ENCODE assay signal across 21 cellular contexts in genomic region chr2:160868891-160869290, GRCh38.
DNase-seq lines count a peak whose midpoint lies in the region; ATAC-seq and TF ChIP-seq lines count a peak whose summit lies in the region.
"Had no signal": no experiment of that assay in that cellular context is flagged by ENCODE, and none has a peak within 500 bp of the region (broad histone marks: within the 10 kb centered on the region; RNA-seq: fewer than 3 reads in every experiment).

No MANE protein-coding gene starts in this region.

- H3K9me2 ChIP-seq in GM23248 (ENCODE audit: insufficient read depth) = no peaks in the 10 kb centered on the region; the same call in 1 of the 2 replicates

- no peaks in the 10 kb centered on the region for H3K27me3 ChIP-seq in GM23248 (replicated peaks; ENCODE audit: insufficient read depth)
- H3K27me3 ChIP-seq in foreskin keratinocyte = no peaks in the 10 kb centered on the region
- H3K27me3 ChIP-seq in smooth muscle cell (ENCODE audit: low read depth) = no peaks in the 10 kb centered on the region

- no peaks in the 10 kb centered on the region for H4K20me1 ChIP-seq in GM23248 (ENCODE audit: insufficient read depth)
- H4K20me1 ChIP-seq in smooth muscle cell (ENCODE audit: low read depth) = no peaks in the 10 kb centered on the region

- no peaks in the 10 kb centered on the region for H3K27me3 Mint-ChIP-seq in stimulated activated memory B cell treated with anti-CD40 and anti-IgM and Interleukin-4, amounts not matched to agents 10 μg/mL and 1 μg/mL and 100 μg/mL, for 72 hours

- H3K9me3 Mint-ChIP-seq in stimulated activated memory B cell treated with anti-CD40 and anti-IgM and Interleukin-4, amounts not matched to agents 10 μg/mL and 1 μg/mL and 100 μg/mL, for 72 hours = no peaks in the 10 kb centered on the region
- H3K9me3 Mint-ChIP-seq: naive thymus-derived CD8-positive, alpha-beta T cell had no signal

- no peak overlapping the region for H3K27ac Mint-ChIP-seq in stimulated activated memory B cell treated with anti-CD40 and anti-IgM and Interleukin-4, amounts not matched to agents 10 μg/mL and 1 μg/mL and 100 μg/mL, for 72 hours
- H3K27ac Mint-ChIP-seq: activated CD8-positive, alpha-beta T cell treated with anti-CD3 and anti-CD28 coated beads, Interleukin-2, amount 10 ng/mL, durations not matched to agents 7 days and 5 days; naive thymus-derived CD8-positive, alpha-beta T cell had no signal

- 62 to 67% methylated on average over 3 of the region's 3 CpGs for WGBS in GM23248 (ENCODE audit: low coverage in 1 of 2, low lambda C conversion rate in 2 of 2, missing lambda C conversion rate in 2 of 2), 2 experiments
- WGBS in smooth muscle cell (ENCODE audit: low lambda C conversion rate) = 46% methylated on average over 3 of the region's 3 CpGs

- H3K4me1 ChIP-seq in GM23248 (ENCODE audit: insufficient read depth) (peaks cover 28% of the 10 kb centered on the region), foreskin keratinocyte (no peaks in the 10 kb centered on the region), smooth muscle cell (ENCODE audit: low read depth) (no peaks in the 10 kb centered on the region)
- H3K4me1 ChIP-seq: HAP-1, psoas muscle had no signal

- H3K9me3 ChIP-seq in GM23248 (ENCODE audit: low read depth) (no peaks in the 10 kb centered on the region), smooth muscle cell (replicated peaks; ENCODE audit: low read depth) (no peaks in the 10 kb centered on the region)
- H3K9me3 ChIP-seq: HAP-1, psoas muscle, thoracic aorta had no signal

- H3F3A ChIP-seq in GM23248 (ENCODE audit: insufficient read depth) (peaks cover 23% of the 10 kb centered on the region), smooth muscle cell (ENCODE audit: low read depth) (no peaks in the 10 kb centered on the region)

- peak; percentile 36 for ATAC-seq in foreskin keratinocyte
- no peak for ATAC-seq in stimulated activated memory B cell treated with anti-CD40 and anti-IgM and Interleukin-4, amounts not matched to agents 10 μg/mL and 1 μg/mL and 100 μg/mL, for 72 hours
- ATAC-seq in GM18861 (IDR thresholded peaks at IDR 0.05; ENCODE audit: unreplicated experiment) = no peak
- ATAC-seq: activated CD8-positive, alpha-beta T cell treated with anti-CD3 and anti-CD28 coated beads, Interleukin-2, amount 10 ng/mL, durations not matched to agents 7 days and 5 days; left lobe of liver; naive thymus-derived CD8-positive, alpha-beta T cell had no signal

- peak overlapping the region; percentile 4; the same call in 1 of the 2 replicates for H2AFZ ChIP-seq in GM23248
- H2AFZ ChIP-seq in smooth muscle cell (ENCODE audit: low read depth) = peak overlapping the region; percentile 1

- H3K9ac ChIP-seq in GM23248 (no peak overlapping the region), smooth muscle cell (ENCODE audit: low read depth) (no peak overlapping the region)

- no peaks in the 10 kb centered on the region for H3K79me2 ChIP-seq in GM23248 (ENCODE audit: insufficient read depth)
- H3K79me2 ChIP-seq in smooth muscle cell (ENCODE audit: low read depth) = no peaks in the 10 kb centered on the region

- in situ Hi-C loops in GM23248 (cut with MboI) = no loop called here

- no peak overlapping the region for H3K4me3 Mint-ChIP-seq in stimulated activated memory B cell treated with anti-CD40 and anti-IgM and Interleukin-4, amounts not matched to agents 10 μg/mL and 1 μg/mL and 100 μg/mL, for 72 hours
- H3K4me3 Mint-ChIP-seq: activated CD8-positive, alpha-beta T cell treated with anti-CD3 and anti-CD28 coated beads, Interleukin-2, amount 10 ng/mL, durations not matched to agents 7 days and 5 days; naive thymus-derived CD8-positive, alpha-beta T cell had no signal

- no peaks in the 10 kb centered on the region for H3K36me3 ChIP-seq in GM23248 (ENCODE audit: low read depth)
- no peaks in the 10 kb centered on the region for H3K36me3 ChIP-seq in smooth muscle cell (ENCODE audit: low read depth)
- H3K36me3 ChIP-seq: HAP-1, thoracic aorta had no signal

- H3K36me3 Mint-ChIP-seq in stimulated activated memory B cell treated with anti-CD40 and anti-IgM and Interleukin-4, amounts not matched to agents 10 μg/mL and 1 μg/mL and 100 μg/mL, for 72 hours = no peaks in the 10 kb centered on the region
- H3K36me3 Mint-ChIP-seq: naive thymus-derived CD8-positive, alpha-beta T cell had no signal

- no peaks in the 10 kb centered on the region for H3K4me1 Mint-ChIP-seq in stimulated activated memory B cell treated with anti-CD40 and anti-IgM and Interleukin-4, amounts not matched to agents 10 μg/mL and 1 μg/mL and 100 μg/mL, for 72 hours
- H3K4me1 Mint-ChIP-seq: naive thymus-derived CD8-positive, alpha-beta T cell had no signal

- TF ChIP-seq CTCF in WI38 (IDR thresholded peaks at IDR 0.05; ENCODE audit: low read depth, low read length) (no peak), foreskin keratinocyte (conservative IDR thresholded peaks at IDR 0.05) (no peak), smooth muscle cell (IDR thresholded peaks at IDR 0.05; ENCODE audit: borderline replicate concordance, insufficient read depth, poor library complexity, severe bottlenecking) (no peak)

- peak; percentile 15 for DNase-seq in GM23248
- no peak for DNase-seq in foreskin keratinocyte
- no peak for DNase-seq in smooth muscle cell (lab: John Stamatoyannopoulos, UW; ENCODE audit: unreplicated experiment)
- DNase-seq in glomerular visceral epithelial cell (ENCODE audit: extremely low spot score) = no peak
- DNase-seq in kidney tubule cell (ENCODE audit: low spot score) = no peak
- DNase-seq: activated CD8-positive, alpha-beta T cell treated with anti-CD3 and anti-CD28 coated beads, Interleukin-2, amount 10 ng/mL, durations not matched to agents 7 days and 5 days; amygdala; cortex of kidney; DND-41; naive thymus-derived CD8-positive, alpha-beta T cell; NCI-H2081; NCI-H526 treated with DMSO at 0.1 percent for 48 hours; psoas muscle; SW 1271 had no signal

- H3K4me3 ChIP-seq in GM23248 (no peak overlapping the region), WI38 (ENCODE audit: low read depth, low read length) (0 out of 2 replicates have a peak overlapping the region, but pooled peaks have one; percentile 20), smooth muscle cell (no peak overlapping the region)
- H3K4me3 ChIP-seq: HAP-1, psoas muscle, thoracic aorta had no signal

- H3K4me2 ChIP-seq in GM23248 (ENCODE audit: unreplicated experiment) = peak overlapping the region; percentile 6
- H3K4me2 ChIP-seq in smooth muscle cell = peak overlapping the region; percentile 23

- H3K27ac ChIP-seq in GM23248 (peak overlapping the region; percentile 74), foreskin keratinocyte (no peak overlapping the region), smooth muscle cell (ENCODE audit: low read depth) (peak overlapping the region; percentile 29)
- H3K27ac ChIP-seq: C4-2B had no signal
